34 cellular contexts compared by ENCODE assay signal in genomic region chr6:61835214-61835613, GRCh38.
"Had no signal": no experiment of that assay in that cellular context is flagged by ENCODE, and none has a peak within 500 bp of the region (broad histone marks: within the 10 kb centered on the region; RNA-seq: fewer than 3 reads in every experiment).

No MANE protein-coding gene starts in this region.

- H3K27me3 ChIP-seq: MG63 had no signal

- DNase-seq: Karpas-422, Kasumi-1, MG63, MM.1S, MV-4-11, NCI-H1048, NCI-H1092, NCI-H1092 treated with DMSO at 0.1 percent for 48 hours, NCI-H1105, NCI-H1105 treated with DMSO at 0.1 percent for 48 hours, NCI-H1417, NCI-H1417 treated with DMSO at 0.1 percent for 48 hours, NCI-H1436, NCI-H1436 treated with DMSO at 0.1 percent for 48 hours, NCI-H146, NCI-H1694, NCI-H1694 treated with DMSO at 0.1 percent for 48 hours, NCI-H187, NCI-H187 treated with DMSO at 0.1 percent for 48 hours, NCI-H1930, NCI-H2029, NCI-H2029 treated with DMSO at 0.1 percent for 48 hours, NCI-H2081, NCI-H2081 treated with DMSO at 0.1 percent for 48 hours, NCI-H2107, NCI-H2171, NCI-H2171 treated with DMSO at 0.1 percent for 48 hours, NCI-H2227 treated with DMSO at 0.1 percent for 48 hours, NCI-H226, NCI-H345, NCI-H446, NCI-H446 treated with DMSO at 0.1 percent for 48 hours, NCI-H510A had no signal

- H3K27ac ChIP-seq: KMS-11 had no signal

- H3K9ac ChIP-seq: KMS-11 had no signal

- H3K4me2 ChIP-seq: KMS-11 had no signal

- H3K36me3 ChIP-seq: MG63 had no signal

- H3K4me3 ChIP-seq: MG63 had no signal

- H3K9me3 ChIP-seq: MG63 had no signal
